In the genomic region with DNA sequence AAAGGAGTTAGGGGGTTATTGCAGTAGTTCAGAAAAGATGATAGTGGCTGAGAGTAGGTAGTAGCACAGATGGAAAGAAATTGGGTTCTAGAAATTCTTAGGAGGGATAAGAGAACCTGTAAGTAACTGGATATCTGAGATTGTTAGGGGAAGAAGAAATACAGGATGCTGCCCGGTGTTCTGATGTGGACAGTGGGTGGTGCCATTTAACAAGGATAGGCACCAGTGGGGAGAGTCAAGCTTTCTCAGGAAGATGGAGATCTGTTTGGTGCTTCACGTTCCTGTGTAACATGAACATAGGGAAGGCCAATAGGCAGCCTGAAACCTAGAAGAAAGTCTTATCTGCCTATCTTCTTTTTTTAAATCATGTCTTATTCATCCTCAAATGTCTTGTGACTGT, we compare ENCODE assay signal across 11 cellular contexts.
DNase-seq lines count a peak whose midpoint lies in the region; ATAC-seq and TF ChIP-seq lines count a peak whose summit lies in the region.
"Had no signal": no experiment of that assay in that cellular context is flagged by ENCODE, and none has a peak within 500 bp of the region (broad histone marks: within the 10 kb centered on the region; RNA-seq: fewer than 3 reads in every experiment).

No MANE protein-coding gene starts in this region.

- H3K27me3 ChIP-seq in breast epithelium, result no peaks in the 10 kb centered on the region
- H3K27me3 ChIP-seq: BLaER1 treated with 17β-estradiol and CSF1 and Interleukin-3, amounts not matched to agents 10 nM and 100 nM had no signal

- H3K9me3 ChIP-seq in breast epithelium, result no peaks in the 10 kb centered on the region
- H3K9me3 ChIP-seq: BLaER1 treated with 17β-estradiol and CSF1 and Interleukin-3, amounts not matched to agents 10 nM and 100 nM had no signal

- DNase-seq in MCF 10A (ENCODE audit: unreplicated experiment), result peak; percentile 20
- DNase-seq in breast epithelium (ENCODE audit: low spot score in 2 of 2), result no peak
- peak; percentile 5 for DNase-seq in RPMI7951 (ENCODE audit: low read depth)
- DNase-seq in fibroblast of the aortic adventitia (ENCODE audit: low read depth), result peak; percentile 3
- no peak for DNase-seq in type B pancreatic cell (ENCODE audit: extremely low spot score, unreplicated experiment)
- no peak for DNase-seq in activated CD4-positive, alpha-beta T cell treated with anti-CD3 and anti-CD28 coated beads for 36 hours
- DNase-seq in stimulated activated CD4-positive, alpha-beta T cell treated with anti-CD3 and anti-CD28 coated beads, Interleukin-12 subunit alpha, Interleukin-12 subunit beta, amount 100 ng/mL, for 4 hours, result no peak
- no peak for DNase-seq in activated CD8-positive, alpha-beta memory T cell treated with anti-CD3 and anti-CD28 coated beads for 24 hours
- DNase-seq: activated CD8-positive, alpha-beta memory T cell treated with anti-CD3 and anti-CD28 coated beads, Interleukin-2, amount 10 ng/mL, durations not matched to agents 7 days and 5 days had no signal

- H3K4me3 Mint-ChIP-seq in MCF 10A (ENCODE audit: unreplicated experiment) (no peak overlapping the region), type B pancreatic cell (no peak overlapping the region)
- H3K4me3 Mint-ChIP-seq in activated CD4-positive, alpha-beta T cell treated with anti-CD3 and anti-CD28 coated beads for 36 hours, result no peak overlapping the region
- H3K4me3 Mint-ChIP-seq: activated CD8-positive, alpha-beta memory T cell treated with anti-CD3 and anti-CD28 coated beads, Interleukin-2, amount 10 ng/mL, durations not matched to agents 7 days and 5 days; brain had no signal

- no peak for TF ChIP-seq POLR2A in breast epithelium (IDR thresholded peaks at IDR 0.05)

- ATAC-seq in activated CD4-positive, alpha-beta T cell treated with anti-CD3 and anti-CD28 coated beads for 36 hours, result no peak
- ATAC-seq: activated CD8-positive, alpha-beta memory T cell treated with anti-CD3 and anti-CD28 coated beads, Interleukin-2, amount 10 ng/mL, durations not matched to agents 7 days and 5 days had no signal

- intact Hi-C loops in MCF 10A (cut with micrococcal nuclease), result loop anchor here (1.0 kb wide), 1 partner anchor 608 kb away; no protein-coding TSS in a partner anchor
- intact Hi-C loops in breast epithelium (cut with DNase I; ENCODE audit: low total_unique reads), result no loop called here
- intact Hi-C loops in activated CD4-positive, alpha-beta T cell treated with anti-CD3 and anti-CD28 coated beads for 36 hours (cut with DNase I, micrococcal nuclease), result no loop called here

- H3K4me1 ChIP-seq in breast epithelium, result no peaks in the 10 kb centered on the region
- H3K4me1 ChIP-seq: BLaER1 treated with 17β-estradiol and CSF1 and Interleukin-3, amounts not matched to agents 10 nM and 100 nM had no signal

- TF ChIP-seq CTCF in MCF 10A (IDR thresholded peaks at IDR 0.05; ENCODE audit: unreplicated experiment) (peak; percentile 22), breast epithelium (IDR thresholded peaks at IDR 0.05) (no peak), fibroblast of the aortic adventitia (IDR thresholded peaks at IDR 0.05; ENCODE audit: insufficient read depth, low read length) (no peak), type B pancreatic cell (conservative IDR thresholded peaks at IDR 0.05) (peak; percentile 29)

- H3K27ac Mint-ChIP-seq in MCF 10A (ENCODE audit: low read depth, unreplicated experiment) (no peak overlapping the region), type B pancreatic cell (no peak overlapping the region)
- no peak overlapping the region for H3K27ac Mint-ChIP-seq in activated CD4-positive, alpha-beta T cell treated with anti-CD3 and anti-CD28 coated beads for 36 hours
- H3K27ac Mint-ChIP-seq: activated CD8-positive, alpha-beta memory T cell treated with anti-CD3 and anti-CD28 coated beads, Interleukin-2, amount 10 ng/mL, durations not matched to agents 7 days and 5 days; brain had no signal

- no TSS peak for BruUV-seq in MCF 10A (replicated peaks; lab: Mats Ljungman, UMichigan)

- H3K36me3 Mint-ChIP-seq in MCF 10A (ENCODE audit: insufficient read depth, unreplicated experiment), result no peaks in the 10 kb centered on the region
- H3K36me3 Mint-ChIP-seq in type B pancreatic cell, result no peaks in the 10 kb centered on the region
- H3K36me3 Mint-ChIP-seq in activated CD4-positive, alpha-beta T cell treated with anti-CD3 and anti-CD28 coated beads for 36 hours (ENCODE audit: low read depth), result no peaks in the 10 kb centered on the region
- H3K36me3 Mint-ChIP-seq: activated CD8-positive, alpha-beta memory T cell treated with anti-CD3 and anti-CD28 coated beads, Interleukin-2, amount 10 ng/mL, durations not matched to agents 7 days and 5 days; brain had no signal

- no peak overlapping the region for H3K27ac ChIP-seq in breast epithelium
- H3K27ac ChIP-seq: BLaER1 treated with 17β-estradiol and CSF1 and Interleukin-3, amounts not matched to agents 10 nM and 100 nM had no signal

- no peak overlapping the region for H3K4me3 ChIP-seq in breast epithelium
- no peak overlapping the region for H3K4me3 ChIP-seq in fibroblast of the aortic adventitia (ENCODE audit: low read depth, low read length)
- H3K4me3 ChIP-seq: BLaER1 treated with 17β-estradiol and CSF1 and Interleukin-3, amounts not matched to agents 10 nM and 100 nM had no signal

- CTCF ChIA-PET in MCF 10A (lab: Yijun Ruan, JAX), result no interaction called here
- CTCF ChIA-PET in activated CD4-positive, alpha-beta T cell treated with anti-CD3 and anti-CD28 coated beads for 36 hours (lab: Charles Lee), result no interaction called here

- POLR2A ChIA-PET in MCF 10A (lab: Yijun Ruan, JAX), result no interaction called here
- POLR2A ChIA-PET in activated CD4-positive, alpha-beta T cell treated with anti-CD3 and anti-CD28 coated beads for 36 hours (lab: Charles Lee), result no interaction called here

- H3K4me1 Mint-ChIP-seq in MCF 10A (ENCODE audit: insufficient read depth, unreplicated experiment), result no peaks in the 10 kb centered on the region
- H3K4me1 Mint-ChIP-seq in type B pancreatic cell (ENCODE audit: unreplicated experiment), result no peaks in the 10 kb centered on the region
- no peaks in the 10 kb centered on the region for H3K4me1 Mint-ChIP-seq in activated CD4-positive, alpha-beta T cell treated with anti-CD3 and anti-CD28 coated beads for 36 hours
- H3K4me1 Mint-ChIP-seq: activated CD8-positive, alpha-beta memory T cell treated with anti-CD3 and anti-CD28 coated beads, Interleukin-2, amount 10 ng/mL, durations not matched to agents 7 days and 5 days had no signal

- H3K27me3 Mint-ChIP-seq in MCF 10A (ENCODE audit: insufficient read depth, unreplicated experiment) (no peaks in the 10 kb centered on the region), type B pancreatic cell (no peaks in the 10 kb centered on the region)
- peaks cover 2% of the 10 kb centered on the region for H3K27me3 Mint-ChIP-seq in activated CD4-positive, alpha-beta T cell treated with anti-CD3 and anti-CD28 coated beads for 36 hours
- H3K27me3 Mint-ChIP-seq: activated CD8-positive, alpha-beta memory T cell treated with anti-CD3 and anti-CD28 coated beads, Interleukin-2, amount 10 ng/mL, durations not matched to agents 7 days and 5 days; brain had no signal

- no peaks in the 10 kb centered on the region for H3K9me3 Mint-ChIP-seq in MCF 10A (ENCODE audit: unreplicated experiment)
- H3K9me3 Mint-ChIP-seq in type B pancreatic cell, result no peaks in the 10 kb centered on the region
- H3K9me3 Mint-ChIP-seq in activated CD4-positive, alpha-beta T cell treated with anti-CD3 and anti-CD28 coated beads for 36 hours (ENCODE audit: low read depth), result no peaks in the 10 kb centered on the region
- H3K9me3 Mint-ChIP-seq: brain had no signal

- no peaks in the 10 kb centered on the region for H3K36me3 ChIP-seq in breast epithelium
- H3K36me3 ChIP-seq: BLaER1 treated with 17β-estradiol and CSF1 and Interleukin-3, amounts not matched to agents 10 nM and 100 nM had no signal

Comparison
In these comparisons a context has a peak if more than half of its experiments do, and no peak if none do; other contexts are left out.
1. DNase-seq: peak in MCF 10A (single experiment), RPMI7951 (single experiment) and fibroblast of the aortic adventitia (single experiment); none in breast epithelium (0 of 2), type B pancreatic cell (single experiment), activated CD4-positive, alpha-beta T cell treated with anti-CD3 and anti-CD28 coated beads for 36 hours (single experiment), stimulated activated CD4-positive, alpha-beta T cell treated with anti-CD3 and anti-CD28 coated beads, Interleukin-12 subunit alpha, Interleukin-12 subunit beta, amount 100 ng/mL, for 4 hours (single experiment) and activated CD8-positive, alpha-beta memory T cell treated with anti-CD3 and anti-CD28 coated beads for 24 hours (single experiment).
2. CTCF ChIP-seq: peak in MCF 10A (single experiment) and type B pancreatic cell (single experiment); none in breast epithelium (0 of 3) and fibroblast of the aortic adventitia (single experiment).